22 cellular contexts compared by ENCODE assay signal in genomic region chr20:49870261-49870660, GRCh38.
"Had no signal": no experiment of that assay in that cellular context is flagged by ENCODE, and none has a peak within 500 bp of the region (broad histone marks: within the 10 kb centered on the region; RNA-seq: fewer than 3 reads in every experiment).

No MANE protein-coding gene starts in this region.

- H3K9me3 Mint-ChIP-seq: activated CD8-positive, alpha-beta T cell treated with anti-CD3 and anti-CD28 coated beads for 36 hours; activated T-helper 2 cell treated with anti-CD3 and anti-CD28 coated beads, Interferon-gamma antibody, Interleukin-2, Interleukin-4, amounts not matched to agents 10 μg/mL and 5 μg/mL and 100 μg/mL, durations not matched to agents 14 hours and 24 hours and 36 hours; dendritic cell treated with granulocyte-macrophage colony-stimulating factor and Interleukin-4, amounts not matched to agents 40 ng/mL and 50 ng/mL, for 4 days; immature natural killer cell; naive B cell had no signal

- H3K27me3 ChIP-seq: hepatocyte, stomach, suprapubic skin, tibial nerve, uterus had no signal

- H3K4me3 Mint-ChIP-seq: activated CD8-positive, alpha-beta memory T cell treated with anti-CD3 and anti-CD28 coated beads, Interleukin-2, amount 10 ng/mL, durations not matched to agents 7 days and 5 days; activated CD8-positive, alpha-beta T cell treated with anti-CD3 and anti-CD28 coated beads for 36 hours; dendritic cell treated with granulocyte-macrophage colony-stimulating factor and Interleukin-4, amounts not matched to agents 40 ng/mL and 50 ng/mL, for 4 days; immature natural killer cell; T-helper 17 cell had no signal

- H3K27ac ChIP-seq: hepatocyte, prostate gland, stomach, suprapubic skin, tibial nerve, uterus had no signal

- H3K4me3 ChIP-seq: hepatocyte, lung, prostate gland, stomach, suprapubic skin, tibial nerve, uterus had no signal

- H3K27ac Mint-ChIP-seq: activated CD8-positive, alpha-beta memory T cell treated with anti-CD3 and anti-CD28 coated beads, Interleukin-2, amount 10 ng/mL, durations not matched to agents 7 days and 5 days; activated CD8-positive, alpha-beta T cell treated with anti-CD3 and anti-CD28 coated beads for 36 hours; activated T-helper 2 cell treated with anti-CD3 and anti-CD28 coated beads, Interferon-gamma antibody, Interleukin-2, Interleukin-4, amounts not matched to agents 10 μg/mL and 5 μg/mL and 100 μg/mL, durations not matched to agents 14 hours and 24 hours and 36 hours; dendritic cell treated with granulocyte-macrophage colony-stimulating factor and Interleukin-4, amounts not matched to agents 40 ng/mL and 50 ng/mL, for 4 days; T-helper 17 cell had no signal

- H3K4me1 Mint-ChIP-seq: activated CD8-positive, alpha-beta memory T cell treated with anti-CD3 and anti-CD28 coated beads, Interleukin-2, amount 10 ng/mL, durations not matched to agents 7 days and 5 days had no signal

- H3K27me3 Mint-ChIP-seq: activated CD8-positive, alpha-beta memory T cell treated with anti-CD3 and anti-CD28 coated beads, Interleukin-2, amount 10 ng/mL, durations not matched to agents 7 days and 5 days; activated CD8-positive, alpha-beta T cell treated with anti-CD3 and anti-CD28 coated beads for 36 hours; dendritic cell treated with granulocyte-macrophage colony-stimulating factor and Interleukin-4, amounts not matched to agents 40 ng/mL and 50 ng/mL, for 4 days; naive B cell; T-helper 17 cell had no signal

- ATAC-seq: activated CD8-positive, alpha-beta memory T cell treated with anti-CD3 and anti-CD28 coated beads, Interleukin-2, amount 10 ng/mL, durations not matched to agents 7 days and 5 days; activated CD8-positive, alpha-beta T cell treated with anti-CD3 and anti-CD28 coated beads for 36 hours; esophagus mucosa; left lobe of liver; T-helper 17 cell had no signal

- DNase-seq: activated CD4-positive, alpha-beta T cell treated with anti-CD3 and anti-CD28 coated beads for 48 hours; activated CD8-positive, alpha-beta memory T cell treated with anti-CD3 and anti-CD28 coated beads, Interleukin-2, amount 10 ng/mL, durations not matched to agents 7 days and 5 days; activated CD8-positive, alpha-beta T cell treated with anti-CD3 and anti-CD28 coated beads for 36 hours; activated naive CD4-positive, alpha-beta T cell; activated T-cell treated with anti-CD3 and anti-CD28 coated beads for 4 hours; amygdala; effector CD8-positive, alpha-beta T cell; foreskin melanocyte; immature natural killer cell; naive B cell; stomach; T-helper 17 cell; uterus had no signal
